Comparison of ENCODE assay signal across 24 cellular contexts in the genomic region with DNA sequence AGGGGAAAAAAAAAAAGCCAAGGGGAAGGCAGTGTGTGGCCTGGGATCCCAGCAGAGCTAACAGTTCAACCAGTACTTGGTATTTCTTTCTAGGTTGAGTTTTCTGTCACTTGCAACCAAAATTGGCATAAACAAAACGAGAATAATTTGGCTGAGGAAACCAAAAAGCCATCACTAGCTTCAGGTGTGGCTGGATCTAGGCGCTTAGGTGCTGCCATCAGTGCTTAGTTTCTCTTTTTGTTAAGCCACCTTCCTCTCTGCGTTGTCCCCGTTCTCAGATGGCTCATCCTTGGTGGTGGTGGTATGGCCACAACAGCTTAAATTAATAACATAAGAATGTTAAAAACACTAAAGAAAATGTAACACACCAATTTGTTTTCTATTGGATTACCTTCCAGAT. TPM values are rescaled to one million over a fixed set of nuclear protein-coding genes. Genes with fewer than 3 reads are reported as not detected.
DNase-seq lines count a peak whose midpoint lies in the region; ATAC-seq and TF ChIP-seq lines count a peak whose summit lies in the region.
"Had no signal": no experiment of that assay in that cellular context is flagged by ENCODE, and none has a peak within 500 bp of the region (broad histone marks: within the 10 kb centered on the region; RNA-seq: fewer than 3 reads in every experiment).

No MANE protein-coding gene starts in this region.

- no peaks in the 10 kb centered on the region for H3K27me3 Mint-ChIP-seq in Caco-2 (ENCODE audit: insufficient read depth, unreplicated experiment)

- H3K4me1 ChIP-seq in left ventricle myocardium inferior: peaks cover 43% of the 10 kb centered on the region
- H3K4me1 ChIP-seq in esophagus muscularis mucosa: peaks cover 6 to 30% (median 28%) of the 10 kb centered on the region in 4 donors
- H3K4me1 ChIP-seq in spleen: peaks cover 2 to 80% (median 39%) of the 10 kb centered on the region in 6 donors
- peaks cover 6% of the 10 kb centered on the region for H3K4me1 ChIP-seq in colonic mucosa
- no peaks in the 10 kb centered on the region for H3K4me1 ChIP-seq in Caco-2
- H3K4me1 ChIP-seq: BE2C had no signal

- H3K4me3 ChIP-seq in left ventricle myocardium inferior (peak overlapping the region; percentile 76), esophagus muscularis mucosa (peak overlapping the region in 3 of 4 donors; percentile 57 to 78 (median 74)), spleen (peak overlapping the region in 2 of 8 donors; percentile 58 to 77), colonic mucosa (no peak overlapping the region), Caco-2 (ENCODE audit: low read depth, low read length) (no peak overlapping the region)
- H3K4me3 ChIP-seq: PC-9, SJSA1 had no signal

- H3K36me3 ChIP-seq in left ventricle myocardium inferior: no peaks in the 10 kb centered on the region
- no peaks in the 10 kb centered on the region for H3K36me3 ChIP-seq in esophagus muscularis mucosa
- peaks cover 0 to 2% (median 0%) of the 10 kb centered on the region in 6 donors for H3K36me3 ChIP-seq in spleen
- H3K36me3 ChIP-seq in colonic mucosa: no peaks in the 10 kb centered on the region
- no peaks in the 10 kb centered on the region for H3K36me3 ChIP-seq in Caco-2 (ENCODE audit: control insufficient read depth, insufficient read depth, low read length)
- H3K36me3 ChIP-seq: BE2C, SJSA1 had no signal

- no peak overlapping the region for H3K27ac Mint-ChIP-seq in Caco-2 (ENCODE audit: unreplicated experiment)
- H3K27ac Mint-ChIP-seq: IgD-negative memory B cell had no signal

- no peaks in the 10 kb centered on the region for H3K9me3 Mint-ChIP-seq in Caco-2 (ENCODE audit: unreplicated experiment)

- H3K4me3 Mint-ChIP-seq in Caco-2 (ENCODE audit: unreplicated experiment): no peak overlapping the region

- H3K27me3 ChIP-seq in left ventricle myocardium inferior (ENCODE audit: low read depth) (peaks cover 61% of the 10 kb centered on the region), esophagus muscularis mucosa (peaks cover 9 to 54% (median 24%) of the 10 kb centered on the region in 4 donors), spleen (replicated peaks in 1 of 7) (peaks cover 0 to 63% (median 31%) of the 10 kb centered on the region in 7 donors), colonic mucosa (peaks cover 32% of the 10 kb centered on the region), Caco-2 (replicated peaks; ENCODE audit: control insufficient read depth, insufficient read depth, low read length) (no peaks in the 10 kb centered on the region)

- TF ChIP-seq CTCF in left ventricle myocardium inferior (IDR thresholded peaks at IDR 0.05; ENCODE audit: borderline replicate concordance): no peak
- no peak for TF ChIP-seq CTCF in esophagus muscularis mucosa (IDR thresholded peaks at IDR 0.05)
- no peak for TF ChIP-seq CTCF in spleen (IDR thresholded peaks at IDR 0.05 in 8 of 11, conservative IDR thresholded peaks at IDR 0.05 in 3 of 11)
- no peak for TF ChIP-seq CTCF in colonic mucosa (IDR thresholded peaks at IDR 0.05)
- no peak for TF ChIP-seq CTCF in Caco-2 (IDR thresholded peaks at IDR 0.05; ENCODE audit: insufficient read depth in 1 of 2, low read depth in 1 of 2, low read length in 1 of 2, severe bottlenecking in 1 of 2, unreplicated experiment in 1 of 2)

- TF ChIP-seq POLR2A in esophagus muscularis mucosa (IDR thresholded peaks at IDR 0.05; ENCODE audit: low read depth): no peak
- TF ChIP-seq POLR2A in spleen (IDR thresholded peaks at IDR 0.05): no peak

- H3K36me3 Mint-ChIP-seq in Caco-2 (ENCODE audit: insufficient read depth, unreplicated experiment): no peaks in the 10 kb centered on the region
- H3K36me3 Mint-ChIP-seq: CD8-positive, alpha-beta memory T cell had no signal

- TF ChIP-seq EP300 in esophagus muscularis mucosa (IDR thresholded peaks at IDR 0.05): no peak

- ATAC-seq in left cardiac atrium (no peak), GM21786 (IDR thresholded peaks at IDR 0.05; ENCODE audit: unreplicated experiment) (no peak)

- POLR2A ChIA-PET in Caco-2 (lab: Charles Lee): no interaction called here

- no peak for DNase-seq in left ventricle myocardium inferior
- DNase-seq in left cardiac atrium: no peak
- no peak for DNase-seq in esophagus muscularis mucosa (ENCODE audit: extremely low spot score)
- no peak for DNase-seq in spleen
- DNase-seq in NCI-H2227 treated with DMSO at 0.1 percent for 48 hours (lab: John Stamatoyannopoulos, UW): no peak
- DNase-seq in colonic mucosa: no peak
- no peak for DNase-seq in Caco-2
- DNase-seq: 8988T; ACHN; BE2C; CD8-positive, alpha-beta memory T cell; GOT3; HCEC 1CT; MM.1S; NCI-H2029; NCI-H526 treated with DMSO at 0.1 percent for 48 hours; PC-9; Right ventricle myocardium superior; RPMI8226 had no signal

- 96% methylated on average over 4 of the region's 4 CpGs for WGBS in esophagus muscularis mucosa
- 86 to 95% (median 91%) methylated on average over 4 of the region's 4 CpGs for WGBS in spleen, 5 donors

- no peak overlapping the region for H3K9ac ChIP-seq in colonic mucosa (ENCODE audit: low read depth in 2 of 2, low read length in 2 of 2)
- H3K9ac ChIP-seq: KMS-11 had no signal

- H3K9me3 ChIP-seq in left ventricle myocardium inferior (replicated peaks) (no peaks in the 10 kb centered on the region), esophagus muscularis mucosa (no peaks in the 10 kb centered on the region), spleen (no peaks in the 10 kb centered on the region), colonic mucosa (no peaks in the 10 kb centered on the region), Caco-2 (no peaks in the 10 kb centered on the region)
- H3K9me3 ChIP-seq: BE2C had no signal

- intact Hi-C loops in left ventricle myocardium inferior (cut with micrococcal nuclease): no loop called here
- intact Hi-C loops in left cardiac atrium (cut with DNase I): no loop called here
- intact Hi-C loops in esophagus muscularis mucosa (cut with DNase I): no loop called here
- intact Hi-C loops in spleen (cut with DNase I; ENCODE audit: low total_unique reads): no loop called here
- intact Hi-C loops in colonic mucosa (cut with DNase I): no loop called here
- intact Hi-C loops in Caco-2 (cut with micrococcal nuclease; ENCODE audit: unreplicated experiment): no loop called here

- BruUV-seq in Caco-2 (replicated peaks; lab: Mats Ljungman, UMichigan): no TSS peak

- H3K27ac ChIP-seq in left ventricle myocardium inferior (replicated peaks) (peak overlapping the region; percentile 82), esophagus muscularis mucosa (replicated peaks in 1 of 4) (no peak overlapping the region), spleen (peak overlapping the region in 5 of 8 donors; percentile 49 to 87 (median 65)), colonic mucosa (no peak overlapping the region)
- H3K27ac ChIP-seq: KMS-11, PC-9, SJSA1 had no signal

- H3K4me1 Mint-ChIP-seq in Caco-2 (ENCODE audit: low read depth, unreplicated experiment): peaks cover 6% of the 10 kb centered on the region

- CTCF ChIA-PET in Caco-2 (lab: Charles Lee): interaction anchor here (0.6 kb wide), 1 partner anchor 34 kb away, joined by 4 read pairs; no protein-coding TSS in a partner anchor

RNA-seq across cellular contexts. Expression of a gene that starts 2.4 kb away (rescaled TPM):
- total RNA-seq in left ventricle myocardium inferior (29.7 TPM), left cardiac atrium (10 to 100 TPM; 16.9 to 19.3 TPM), esophagus muscularis mucosa (10 to 100 TPM; 13.3 to 23.7 (median 15.3) TPM), spleen (10 to 100 TPM; 19.8 to 96.2 (median 46.6) TPM), colonic mucosa (1 to 10 TPM; 1.4 to 3.4 TPM), Caco-2 (2022) (4.1 and 4.2 TPM in 2 replicates)
- 10 to 100 TPM; 13.6 to 50.5 (median 19.2) TPM for polyA plus RNA-seq in spleen
- polyA plus RNA-seq: CD14-positive monocyte had no signal

Comparison
In these comparisons a context has a peak if more than half of its experiments do, and no peak if none do; other contexts are left out.
1. H3K27ac ChIP-seq: peak in left ventricle myocardium inferior (single experiment) and spleen (5 of 8); none in esophagus muscularis mucosa (0 of 4) and colonic mucosa (single experiment).
2. H3K4me3 ChIP-seq: peak in left ventricle myocardium inferior (single experiment) and esophagus muscularis mucosa (3 of 4); none in colonic mucosa (single experiment) and Caco-2 (single experiment).